In the genomic region with DNA sequence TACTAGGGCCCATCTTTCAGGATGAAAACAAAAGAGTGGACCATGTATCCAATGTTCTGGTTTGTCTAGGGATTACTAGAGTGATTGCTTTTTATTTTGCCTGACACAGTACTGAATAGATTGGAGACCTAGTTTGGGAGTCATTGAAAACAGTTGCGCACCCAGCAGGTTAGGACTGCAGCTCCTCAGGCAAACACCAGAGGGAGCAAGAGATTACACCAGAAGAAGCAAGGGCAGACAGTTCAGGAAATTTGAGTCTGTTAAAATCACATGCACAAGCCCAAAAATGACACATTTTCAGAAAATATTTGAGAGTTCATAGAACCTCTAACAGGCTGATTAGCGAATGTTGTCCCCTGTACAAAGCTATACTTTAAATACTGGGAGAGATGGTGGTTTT, we compare ENCODE assay signal across 1 cellular context.
TF ChIP-seq lines count a peak whose summit lies in the region.

No MANE protein-coding gene starts in this region.

TF ChIP-seq in GM23338, 12 proteins besides CTCF, POLR2A, EP300 and RAD21 (continued from another document):
- TF ChIP-seq NANOG (IDR thresholded peaks at IDR 0.05; ENCODE audit: borderline replicate concordance): no peak
- TF ChIP-seq, protein P1, sequence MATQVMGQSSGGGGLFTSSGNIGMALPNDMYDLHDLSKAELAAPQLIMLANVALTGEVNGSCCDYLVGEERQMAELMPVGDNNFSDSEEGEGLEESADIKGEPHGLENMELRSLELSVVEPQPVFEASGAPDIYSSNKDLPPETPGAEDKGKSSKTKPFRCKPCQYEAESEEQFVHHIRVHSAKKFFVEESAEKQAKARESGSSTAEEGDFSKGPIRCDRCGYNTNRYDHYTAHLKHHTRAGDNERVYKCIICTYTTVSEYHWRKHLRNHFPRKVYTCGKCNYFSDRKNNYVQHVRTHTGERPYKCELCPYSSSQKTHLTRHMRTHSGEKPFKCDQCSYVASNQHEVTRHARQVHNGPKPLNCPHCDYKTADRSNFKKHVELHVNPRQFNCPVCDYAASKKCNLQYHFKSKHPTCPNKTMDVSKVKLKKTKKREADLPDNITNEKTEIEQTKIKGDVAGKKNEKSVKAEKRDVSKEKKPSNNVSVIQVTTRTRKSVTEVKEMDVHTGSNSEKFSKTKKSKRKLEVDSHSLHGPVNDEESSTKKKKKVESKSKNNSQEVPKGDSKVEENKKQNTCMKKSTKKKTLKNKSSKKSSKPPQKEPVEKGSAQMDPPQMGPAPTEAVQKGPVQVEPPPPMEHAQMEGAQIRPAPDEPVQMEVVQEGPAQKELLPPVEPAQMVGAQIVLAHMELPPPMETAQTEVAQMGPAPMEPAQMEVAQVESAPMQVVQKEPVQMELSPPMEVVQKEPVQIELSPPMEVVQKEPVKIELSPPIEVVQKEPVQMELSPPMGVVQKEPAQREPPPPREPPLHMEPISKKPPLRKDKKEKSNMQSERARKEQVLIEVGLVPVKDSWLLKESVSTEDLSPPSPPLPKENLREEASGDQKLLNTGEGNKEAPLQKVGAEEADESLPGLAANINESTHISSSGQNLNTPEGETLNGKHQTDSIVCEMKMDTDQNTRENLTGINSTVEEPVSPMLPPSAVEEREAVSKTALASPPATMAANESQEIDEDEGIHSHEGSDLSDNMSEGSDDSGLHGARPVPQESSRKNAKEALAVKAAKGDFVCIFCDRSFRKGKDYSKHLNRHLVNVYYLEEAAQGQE (IDR thresholded peaks at IDR 0.05; ENCODE audit: unreplicated experiment): no peak
